In genomic region chr16:73739049-73739769, GRCh38 we compare ENCODE assay signal across 23 cellular contexts.
DNase-seq lines count a peak whose midpoint lies in the region; ATAC-seq, FAIRE-seq and TF ChIP-seq lines count a peak whose summit lies in the region.
"Had no signal": no experiment of that assay in that cellular context is flagged by ENCODE, and none has a peak within 500 bp of the region (broad histone marks: within the 10 kb centered on the region; RNA-seq: fewer than 3 reads in every experiment).

No MANE protein-coding gene starts in this region.

- no peaks in the 10 kb centered on the region for H3K36me3 ChIP-seq in adipocyte (ENCODE audit: control insufficient read depth, insufficient read depth, low read length, severe bottlenecking)
- H3K36me3 ChIP-seq: BLaER1, MG63, SJCRH30 had no signal

- H3K4me1 ChIP-seq in adipocyte (ENCODE audit: control insufficient read depth, insufficient read depth, low read length), result no peaks in the 10 kb centered on the region
- H3K4me1 ChIP-seq: BLaER1, SJCRH30 had no signal

- H3K4me3 Mint-ChIP-seq in nephron progenitor cell, result no peak overlapping the region
- H3K4me3 Mint-ChIP-seq: CD4-positive, CD25-positive, alpha-beta regulatory T cell had no signal

- H3K4me3 ChIP-seq in adipocyte (ENCODE audit: low read length), result no peak overlapping the region
- H3K4me3 ChIP-seq in epithelial cell of esophagus (ENCODE audit: low read length), result no peak overlapping the region
- H3K4me3 ChIP-seq: BLaER1, GM23248, MG63, SJCRH30 had no signal

- no peaks in the 10 kb centered on the region for H3K27me3 ChIP-seq in adipocyte (replicated peaks; ENCODE audit: control insufficient read depth, insufficient read depth, low read length)
- H3K27me3 ChIP-seq: BLaER1, MG63, SJCRH30 had no signal

- no peak for TF ChIP-seq CTCF in epithelial cell of esophagus (IDR thresholded peaks at IDR 0.05; ENCODE audit: insufficient read depth, low read depth, low read length, missing control alignments)
- no peak for TF ChIP-seq CTCF in nephron progenitor cell (IDR thresholded peaks at IDR 0.05)

- no peaks in the 10 kb centered on the region for H3K9me3 ChIP-seq in adipocyte (ENCODE audit: control insufficient read depth, low read length)
- H3K9me3 ChIP-seq: BLaER1, MG63, SJCRH30 had no signal

- no peaks in the 10 kb centered on the region for H3K36me3 Mint-ChIP-seq in nephron progenitor cell (ENCODE audit: low read depth)
- H3K36me3 Mint-ChIP-seq: CD4-positive, CD25-positive, alpha-beta regulatory T cell had no signal

- peak overlapping the region; percentile 78 for H3K27ac Mint-ChIP-seq in nephron progenitor cell
- H3K27ac Mint-ChIP-seq: CD4-positive, CD25-positive, alpha-beta regulatory T cell had no signal

- DNase-seq in adipocyte (ENCODE audit: low read depth) (peak; percentile 2), epithelial cell of esophagus (ENCODE audit: low read depth) (peak; percentile 73), nephron progenitor cell (no peak), urothelium cell line (ENCODE audit: low spot score) (peak; percentile 15), globus pallidus (ENCODE audit: low spot score) (no peak)
- DNase-seq in activated CD4-positive, alpha-beta T cell treated with anti-CD3 and anti-CD28 coated beads, Interleukin-2, amount 50 U/mL, for 48 hours, result no peak
- DNase-seq: CD4-positive, CD25-positive, alpha-beta regulatory T cell; GM23248; H7; MG63; NCI-H1105 treated with DMSO at 0.1 percent for 48 hours; NCI-H146; NCI-H2029; NCI-H446; NCI-H524 treated with DMSO at 0.1 percent for 48 hours; NCI-H774; SJCRH30 had no signal

- peaks cover 13% of the 10 kb centered on the region for H3K27me3 Mint-ChIP-seq in nephron progenitor cell (ENCODE audit: low read depth, poor library complexity)
- H3K27me3 Mint-ChIP-seq: CD4-positive, CD25-positive, alpha-beta regulatory T cell had no signal

- peaks cover 5% of the 10 kb centered on the region for H3K4me1 Mint-ChIP-seq in nephron progenitor cell
- H3K4me1 Mint-ChIP-seq: CD4-positive, CD25-positive, alpha-beta regulatory T cell had no signal

- no peak for ATAC-seq in GM21515 (IDR thresholded peaks at IDR 0.05; ENCODE audit: unreplicated experiment)
- ATAC-seq: HepG2, Right ventricle myocardium inferior had no signal

- peaks cover 18% of the 10 kb centered on the region for H3K9me3 Mint-ChIP-seq in nephron progenitor cell

- FAIRE-seq in urothelium cell line (lab: Jason Lieb, UNC), result no peak
- FAIRE-seq: A204.1, D721Med, HepG2 had no signal

- no peak overlapping the region for H3K9ac ChIP-seq in adipocyte (ENCODE audit: low read length)
- H3K9ac ChIP-seq: BLaER1, GM23248 had no signal

Comparison
In these comparisons a context has a peak if more than half of its experiments do, and no peak if none do; other contexts are left out.
1. DNase-seq: peak in adipocyte (single experiment), epithelial cell of esophagus (single experiment) and urothelium cell line (single experiment); none in nephron progenitor cell (single experiment), activated CD4-positive, alpha-beta T cell treated with anti-CD3 and anti-CD28 coated beads, Interleukin-2, amount 50 U/mL, for 48 hours (0 of 2) and globus pallidus (single experiment).